In the genomic region with DNA sequence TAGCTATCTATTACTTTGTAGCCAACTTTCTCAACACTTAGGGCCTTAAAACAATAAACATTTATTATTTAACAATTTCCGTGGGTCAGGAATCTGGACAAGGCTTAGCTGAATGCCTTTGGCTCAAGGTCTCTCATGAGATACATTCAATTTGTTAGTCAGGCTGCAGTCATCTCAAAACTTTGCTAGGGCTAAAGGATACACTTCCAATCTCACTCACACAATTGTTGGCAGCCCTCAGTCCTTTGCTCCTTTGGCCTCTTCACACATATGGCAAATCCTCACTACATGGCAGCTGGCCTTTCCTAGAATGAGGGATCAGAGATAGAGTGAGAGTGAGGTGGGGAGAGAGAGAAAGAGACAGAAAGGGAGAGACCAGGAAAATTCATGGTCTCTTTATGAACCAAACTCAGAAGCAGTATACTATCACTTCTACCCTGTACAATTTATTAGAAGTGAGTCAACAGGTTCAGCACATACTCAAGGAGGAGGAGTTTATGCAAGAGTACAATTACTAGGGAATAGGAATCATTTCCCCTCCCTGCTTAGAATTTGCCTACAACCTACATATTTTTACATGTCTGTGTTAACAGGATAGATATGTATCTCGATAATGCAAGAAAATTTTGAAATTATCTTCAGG, we compare ENCODE assay signal across 17 cellular contexts.
"Had no signal": no experiment of that assay in that cellular context is flagged by ENCODE, and none has a peak within 500 bp of the region (broad histone marks: within the 10 kb centered on the region; RNA-seq: fewer than 3 reads in every experiment).

No MANE protein-coding gene starts in this region.

- DNase-seq: activated CD4-positive, alpha-beta memory T cell treated with anti-CD3 and anti-CD28 coated beads for 36 hours; activated CD4-positive, alpha-beta T cell treated with anti-CD3 and anti-CD28 coated beads for 1 hour; activated gamma-delta T cell; activated T-cell treated with anti-CD3 and anti-CD28 coated beads, Interleukin-2, amount 50 U/mL, for 48 hours; anterior cingulate cortex; dorsolateral prefrontal cortex; glutamatergic neuron; immature natural killer cell; mucosa of descending colon; natural killer cell; occipital lobe; stimulated activated CD4-positive, alpha-beta T cell treated with anti-CD3 and anti-CD28 coated beads, Interleukin-2, amount 100 ng/mL, for 24 hours; stimulated activated naive B cell treated with anti-CD40 and anti-IgM and Interleukin-4, amounts not matched to agents 10 μg/mL and 1 μg/mL and 100 μg/mL, for 72 hours; transverse colon had no signal

- H3K36me3 ChIP-seq: esophagus muscularis mucosa, prostate gland, transverse colon had no signal

- H3K27me3 ChIP-seq: esophagus muscularis mucosa, transverse colon had no signal

- ATAC-seq: mucosa of descending colon; natural killer cell; sciatic nerve; stimulated activated naive B cell treated with anti-CD40 and anti-IgM and Interleukin-4, amounts not matched to agents 10 μg/mL and 1 μg/mL and 100 μg/mL, for 72 hours had no signal

- H3K9me3 ChIP-seq: prostate gland, transverse colon had no signal

- H3K4me3 ChIP-seq: dorsolateral prefrontal cortex, esophagus muscularis mucosa, mucosa of descending colon, prostate gland, transverse colon had no signal

- H3K4me1 ChIP-seq: prostate gland, transverse colon had no signal

- H3K27ac ChIP-seq: dorsolateral prefrontal cortex, esophagus muscularis mucosa, prostate gland, transverse colon had no signal
